Comparison of ENCODE assay signal across 31 cellular contexts in the genomic region with DNA sequence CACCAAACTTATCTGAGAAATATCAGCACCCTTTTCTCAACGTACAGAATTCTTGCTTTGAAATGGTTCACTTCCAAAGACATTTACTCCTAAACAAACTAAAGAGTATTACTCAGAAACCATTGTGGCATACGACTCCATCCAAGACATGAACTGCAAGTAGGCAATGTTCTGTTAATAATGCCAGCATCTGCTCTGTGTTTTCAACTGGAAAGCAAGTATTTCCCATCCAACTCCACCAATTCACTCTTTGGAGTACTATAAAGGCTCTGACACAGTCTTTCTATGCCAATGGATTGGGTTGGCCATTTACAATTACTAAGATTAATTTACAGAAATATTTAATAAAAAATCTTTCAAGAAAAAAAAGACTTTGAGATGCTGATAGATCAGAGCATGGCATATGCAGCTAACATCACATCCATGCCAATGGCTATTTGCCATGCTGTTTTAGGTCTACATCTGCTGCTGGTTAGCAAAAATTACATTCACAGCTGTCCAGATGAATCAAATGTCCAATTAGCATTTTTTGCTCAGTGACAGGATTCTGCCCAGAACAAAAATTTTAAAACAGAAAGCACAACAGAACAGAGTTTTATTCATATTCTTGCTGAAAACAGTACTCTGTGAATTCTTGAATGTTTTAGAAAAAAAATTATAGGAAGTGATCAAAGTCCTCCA.
A peak's percentile ranks its signal among the peaks of the same experiment; 100 is the strongest.
DNase-seq lines count a peak whose midpoint lies in the region; ATAC-seq, FAIRE-seq and TF ChIP-seq lines count a peak whose summit lies in the region.
"Had no signal": no experiment of that assay in that cellular context is flagged by ENCODE, and none has a peak within 500 bp of the region (broad histone marks: within the 10 kb centered on the region; RNA-seq: fewer than 3 reads in every experiment).

No MANE protein-coding gene starts in this region.

- H3K27me3 Mint-ChIP-seq in stimulated activated memory B cell treated with anti-CD40 and anti-IgM and Interleukin-4, amounts not matched to agents 10 μg/mL and 1 μg/mL and 100 μg/mL, for 72 hours, result peaks cover 34% of the 10 kb centered on the region

- no peaks in the 10 kb centered on the region for H3K4me1 Mint-ChIP-seq in stimulated activated memory B cell treated with anti-CD40 and anti-IgM and Interleukin-4, amounts not matched to agents 10 μg/mL and 1 μg/mL and 100 μg/mL, for 72 hours

- no peak overlapping the region; the same call in 1 of the 2 replicates for H3K4me3 ChIP-seq in AG10803 (ENCODE audit: low read length)
- H3K4me3 ChIP-seq: hepatocyte, lung, mucosa of descending colon had no signal

- no peak overlapping the region for H3K27ac Mint-ChIP-seq in stimulated activated memory B cell treated with anti-CD40 and anti-IgM and Interleukin-4, amounts not matched to agents 10 μg/mL and 1 μg/mL and 100 μg/mL, for 72 hours
- H3K27ac Mint-ChIP-seq: activated CD8-positive, alpha-beta T cell treated with anti-CD3 and anti-CD28 coated beads for 36 hours; activated naive CD4-positive, alpha-beta T cell treated with anti-CD3 and anti-CD28 coated beads for 36 hours; activated T-helper 1 cell treated with anti-CD3 and anti-CD28 coated beads, Interleukin-12 subunit alpha, Interleukin-12 subunit beta, Interleukin-2, Interleukin-4 antibody, amounts not matched to agents 30 ng/mL and 10 ng/mL and 1 ng/mL, durations not matched to agents 14 hours and 24 hours and 36 hours; T-helper 2 cell treated with Interferon-gamma antibody and Interleukin-4, amounts not matched to agents 5 μg/mL and 100 μg/mL, for 36 hours had no signal

- intact Hi-C loops in Right ventricle myocardium inferior (cut with DNase I), result no loop called here

- peaks cover 2% of the 10 kb centered on the region for H3K36me3 Mint-ChIP-seq in stimulated activated memory B cell treated with anti-CD40 and anti-IgM and Interleukin-4, amounts not matched to agents 10 μg/mL and 1 μg/mL and 100 μg/mL, for 72 hours

- H3K4me3 Mint-ChIP-seq in stimulated activated memory B cell treated with anti-CD40 and anti-IgM and Interleukin-4, amounts not matched to agents 10 μg/mL and 1 μg/mL and 100 μg/mL, for 72 hours, result no peak overlapping the region
- H3K4me3 Mint-ChIP-seq: activated CD8-positive, alpha-beta T cell treated with anti-CD3 and anti-CD28 coated beads for 36 hours; activated naive CD4-positive, alpha-beta T cell treated with anti-CD3 and anti-CD28 coated beads for 36 hours; activated T-helper 1 cell treated with anti-CD3 and anti-CD28 coated beads, Interleukin-12 subunit alpha, Interleukin-12 subunit beta, Interleukin-2, Interleukin-4 antibody, amounts not matched to agents 30 ng/mL and 10 ng/mL and 1 ng/mL, durations not matched to agents 14 hours and 24 hours and 36 hours; nephron; T-helper 2 cell treated with Interferon-gamma antibody and Interleukin-4, amounts not matched to agents 5 μg/mL and 100 μg/mL, for 36 hours had no signal

- peaks cover 2% of the 10 kb centered on the region for H3K9me3 Mint-ChIP-seq in stimulated activated memory B cell treated with anti-CD40 and anti-IgM and Interleukin-4, amounts not matched to agents 10 μg/mL and 1 μg/mL and 100 μg/mL, for 72 hours
- H3K9me3 Mint-ChIP-seq: activated CD8-positive, alpha-beta T cell treated with anti-CD3 and anti-CD28 coated beads for 36 hours; activated naive CD4-positive, alpha-beta T cell treated with anti-CD3 and anti-CD28 coated beads for 36 hours; activated T-helper 1 cell treated with anti-CD3 and anti-CD28 coated beads, Interleukin-12 subunit alpha, Interleukin-12 subunit beta, Interleukin-2, Interleukin-4 antibody, amounts not matched to agents 30 ng/mL and 10 ng/mL and 1 ng/mL, durations not matched to agents 14 hours and 24 hours and 36 hours had no signal

- peak; percentile 73 for FAIRE-seq in islet of Langerhans (lab: Jason Lieb, UNC)
- FAIRE-seq: endometrium, GM18507, GM19239, H54 had no signal

- ATAC-seq in SK-N-SH treated with all-trans-retinoic acid at 6 μM for 48 hours (peak; percentile 79), GM21447 (IDR thresholded peaks at IDR 0.05; ENCODE audit: unreplicated experiment) (no peak), Right ventricle myocardium inferior (no peak)
- ATAC-seq in stimulated activated memory B cell treated with anti-CD40 and anti-IgM and Interleukin-4, amounts not matched to agents 10 μg/mL and 1 μg/mL and 100 μg/mL, for 72 hours, result no peak
- ATAC-seq: activated CD8-positive, alpha-beta T cell treated with anti-CD3 and anti-CD28 coated beads for 36 hours; left cardiac atrium; mucosa of descending colon; upper lobe of right lung had no signal

- TF ChIP-seq CTCF in AG10803 (conservative IDR thresholded peaks at IDR 0.05; ENCODE audit: low read length), result no peak

- peak; percentile 51 for DNase-seq in AG10803 (ENCODE audit: low read depth)
- peak; percentile 99 for DNase-seq in NCI-H1694 treated with DMSO at 0.1 percent for 48 hours (lab: John Stamatoyannopoulos, UW)
- DNase-seq in H4 (ENCODE audit: low spot score), result no peak
- DNase-seq in Right ventricle myocardium inferior (ENCODE audit: missing footprints), result no peak
- DNase-seq: activated CD8-positive, alpha-beta memory T cell treated with anti-CD3 and anti-CD28 coated beads, Interleukin-2, amount 50 U/mL, for 48 hours; activated CD8-positive, alpha-beta T cell treated with anti-CD3 and anti-CD28 coated beads for 36 hours; activated naive CD4-positive, alpha-beta T cell treated with anti-CD3 and anti-CD28 coated beads for 36 hours; adrenal gland; brain microvascular endothelial cell; Calu3; dorsolateral prefrontal cortex; left cardiac atrium; mucosa of descending colon; NCI-H1417 treated with DMSO at 0.1 percent for 48 hours; NCI-H510A; NK-92 treated with Interleukin-12 subunit alpha and Interleukin-12 subunit beta, amount 100 ng/mL, for 24 hours; stimulated activated naive CD4-positive, alpha-beta T cell treated with Interleukin-2 at 50 U/mL for 16 hours; upper lobe of right lung had no signal

TF ChIP-seq in SK-N-SH treated with all-trans-retinoic acid at 6 μM for 48 hours, 23 proteins besides CTCF, POLR2A, EP300 and RAD21:
- peak; percentile 77; the same call in 1 of the 2 replicates for TF ChIP-seq TCF4 (CRISPR knock-in tag; IDR thresholded peaks at IDR 0.05; ENCODE audit: borderline replicate concordance)
- TF ChIP-seq, protein P1, sequence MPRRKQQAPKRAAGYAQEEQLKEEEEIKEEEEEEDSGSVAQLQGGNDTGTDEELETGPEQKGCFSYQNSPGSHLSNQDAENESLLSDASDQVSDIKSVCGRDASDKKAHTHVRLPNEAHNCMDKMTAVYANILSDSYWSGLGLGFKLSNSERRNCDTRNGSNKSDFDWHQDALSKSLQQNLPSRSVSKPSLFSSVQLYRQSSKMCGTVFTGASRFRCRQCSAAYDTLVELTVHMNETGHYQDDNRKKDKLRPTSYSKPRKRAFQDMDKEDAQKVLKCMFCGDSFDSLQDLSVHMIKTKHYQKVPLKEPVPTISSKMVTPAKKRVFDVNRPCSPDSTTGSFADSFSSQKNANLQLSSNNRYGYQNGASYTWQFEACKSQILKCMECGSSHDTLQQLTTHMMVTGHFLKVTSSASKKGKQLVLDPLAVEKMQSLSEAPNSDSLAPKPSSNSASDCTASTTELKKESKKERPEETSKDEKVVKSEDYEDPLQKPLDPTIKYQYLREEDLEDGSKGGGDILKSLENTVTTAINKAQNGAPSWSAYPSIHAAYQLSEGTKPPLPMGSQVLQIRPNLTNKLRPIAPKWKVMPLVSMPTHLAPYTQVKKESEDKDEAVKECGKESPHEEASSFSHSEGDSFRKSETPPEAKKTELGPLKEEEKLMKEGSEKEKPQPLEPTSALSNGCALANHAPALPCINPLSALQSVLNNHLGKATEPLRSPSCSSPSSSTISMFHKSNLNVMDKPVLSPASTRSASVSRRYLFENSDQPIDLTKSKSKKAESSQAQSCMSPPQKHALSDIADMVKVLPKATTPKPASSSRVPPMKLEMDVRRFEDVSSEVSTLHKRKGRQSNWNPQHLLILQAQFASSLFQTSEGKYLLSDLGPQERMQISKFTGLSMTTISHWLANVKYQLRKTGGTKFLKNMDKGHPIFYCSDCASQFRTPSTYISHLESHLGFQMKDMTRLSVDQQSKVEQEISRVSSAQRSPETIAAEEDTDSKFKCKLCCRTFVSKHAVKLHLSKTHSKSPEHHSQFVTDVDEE (CRISPR knock-in tag; IDR thresholded peaks at IDR 0.05), result peak; percentile 25; the same call in 1 of the 2 replicates
- no peak for TF ChIP-seq ZFP30 (CRISPR knock-in tag; IDR thresholded peaks at IDR 0.05)
TF ChIP-seq in SK-N-SH treated with all-trans-retinoic acid at 6 μM for 48 hours: peak in this region for 2.

Comparison
In these comparisons a context has a peak if more than half of its experiments do, and no peak if none do; other contexts are left out.
1. DNase-seq: peak in AG10803 (single experiment) and NCI-H1694 treated with DMSO at 0.1 percent for 48 hours (single experiment); none in H4 (single experiment) and Right ventricle myocardium inferior (single experiment).